In the genomic region with DNA sequence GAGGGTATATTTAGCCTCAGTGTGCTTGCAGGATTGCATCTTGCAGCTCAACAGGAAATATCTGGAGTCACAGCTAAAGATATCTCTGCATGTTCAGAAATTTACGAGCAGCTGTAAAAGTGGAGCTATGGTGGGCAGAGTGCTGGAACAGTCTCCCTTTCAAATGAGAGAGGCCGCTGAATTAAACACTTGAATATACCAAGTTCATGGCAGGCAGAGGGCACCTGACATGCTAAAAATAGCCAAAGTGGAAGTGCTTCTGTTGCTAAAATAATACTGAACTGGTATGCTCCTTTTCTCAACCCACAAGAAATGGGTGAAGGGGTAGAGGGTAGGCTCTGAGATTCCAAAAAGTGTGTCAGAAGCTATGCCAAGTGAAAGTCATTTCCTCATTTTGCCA, we compare ENCODE assay signal across 10 cellular contexts.
DNase-seq lines count a peak whose midpoint lies in the region; ATAC-seq, FAIRE-seq and TF ChIP-seq lines count a peak whose summit lies in the region.
"Had no signal": no experiment of that assay in that cellular context is flagged by ENCODE, and none has a peak within 500 bp of the region (broad histone marks: within the 10 kb centered on the region; RNA-seq: fewer than 3 reads in every experiment).

No MANE protein-coding gene starts in this region.

- peak overlapping the region; percentile 85 for H3K4me2 ChIP-seq in Loucy (ENCODE audit: low read depth, low read length, poor library complexity, severe bottlenecking)

- H3K79me2 ChIP-seq in Loucy (ENCODE audit: insufficient read depth, low read length): peaks cover 9% of the 10 kb centered on the region; the same call in 1 of the 2 replicates

- no peak overlapping the region for H2AFZ ChIP-seq in Loucy (ENCODE audit: low read length)

- WGBS in stomach, 5 donors: 25 to 57% (median 39%) methylated on average over 2 of the region's 2 CpGs

- H3K36me3 ChIP-seq in Loucy (ENCODE audit: insufficient read depth, low read length) (no peaks in the 10 kb centered on the region), stomach (no peaks in the 10 kb centered on the region)
- H3K36me3 ChIP-seq: ascending aorta had no signal

- H3K27ac ChIP-seq in stomach: peak overlapping the region in 4 of 5 donors; percentile 1 to 49 (median 32)

- peak; percentile 38 for DNase-seq in SK-MEL-5 (ENCODE audit: low read depth, low spot score)
- peak; percentile 36 for DNase-seq in inferior parietal cortex (ENCODE audit: extremely low spot score)
- no peak for DNase-seq in stomach
- no peak for DNase-seq in NCI-H524 treated with DMSO at 0.1 percent for 48 hours (lab: John Stamatoyannopoulos, UW)
- DNase-seq in GM19239 (ENCODE audit: insufficient read length, low spot score): no peak
- DNase-seq: activated CD4-positive, alpha-beta memory T cell treated with anti-CD3 and anti-CD28 coated beads for 36 hours had no signal

- H3F3A ChIP-seq in Loucy (ENCODE audit: low read depth): peaks cover 15% of the 10 kb centered on the region

- H4K20me1 ChIP-seq in Loucy (ENCODE audit: insufficient read depth, low read length, poor library complexity, severe bottlenecking): no peaks in the 10 kb centered on the region

- TF ChIP-seq EP300 in stomach (IDR thresholded peaks at IDR 0.05): no peak

- H3K9me3 ChIP-seq in Loucy (ENCODE audit: insufficient read depth, low read depth, low read length) (no peaks in the 10 kb centered on the region), stomach (no peaks in the 10 kb centered on the region)
- H3K9me3 ChIP-seq: ascending aorta had no signal

- H3K9me2 ChIP-seq in Loucy (replicated peaks; ENCODE audit: low read depth, low read length): no peaks in the 10 kb centered on the region

- peak overlapping the region; percentile 79 for H3K9ac ChIP-seq in Loucy (ENCODE audit: low read depth, low read length, poor library complexity, severe bottlenecking)

- no peak for TF ChIP-seq CTCF in Loucy (conservative IDR thresholded peaks at IDR 0.05; ENCODE audit: low read length)
- TF ChIP-seq CTCF in stomach (IDR thresholded peaks at IDR 0.05): no peak

- TF ChIP-seq POLR2A in stomach (IDR thresholded peaks at IDR 0.05): no peak

- H3K4me3 ChIP-seq in Loucy (ENCODE audit: low read length, poor library complexity, severe bottlenecking) (peak overlapping the region; percentile 68), stomach (no peak overlapping the region)

- FAIRE-seq in GM19239 (lab: Jason Lieb, UNC): no peak
- FAIRE-seq: RCC 7860 had no signal

- H3K4me1 ChIP-seq in Loucy (ENCODE audit: insufficient read depth, low read length, poor library complexity, severe bottlenecking): peaks cover 60% of the 10 kb centered on the region
- H3K4me1 ChIP-seq in stomach: peaks cover 6 to 29% (median 18%) of the 10 kb centered on the region in 4 donors

- intact Hi-C loops in stomach (cut with DNase I; ENCODE audit: low total_unique reads): no loop called here

- H3K27me3 ChIP-seq in Loucy (ENCODE audit: insufficient read depth, low read length, poor library complexity, severe bottlenecking) (no peaks in the 10 kb centered on the region), stomach (no peaks in the 10 kb centered on the region)
- H3K27me3 ChIP-seq: ascending aorta had no signal

- in situ Hi-C loops in SK-MEL-5 (cut with HindIII; ENCODE audit: low pct_unique_long_range_greater_than_20kb, low sequenced_read_pairs): no loop called here

- no peak for ATAC-seq in GM21423 (IDR thresholded peaks at IDR 0.05; ENCODE audit: unreplicated experiment)

Comparison
In these comparisons a context has a peak if more than half of its experiments do, and no peak if none do; other contexts are left out.
1. DNase-seq: peak in SK-MEL-5 (single experiment) and inferior parietal cortex (single experiment); none in stomach (single experiment), NCI-H524 treated with DMSO at 0.1 percent for 48 hours (single experiment) and GM19239 (single experiment).